In the genomic region with DNA sequence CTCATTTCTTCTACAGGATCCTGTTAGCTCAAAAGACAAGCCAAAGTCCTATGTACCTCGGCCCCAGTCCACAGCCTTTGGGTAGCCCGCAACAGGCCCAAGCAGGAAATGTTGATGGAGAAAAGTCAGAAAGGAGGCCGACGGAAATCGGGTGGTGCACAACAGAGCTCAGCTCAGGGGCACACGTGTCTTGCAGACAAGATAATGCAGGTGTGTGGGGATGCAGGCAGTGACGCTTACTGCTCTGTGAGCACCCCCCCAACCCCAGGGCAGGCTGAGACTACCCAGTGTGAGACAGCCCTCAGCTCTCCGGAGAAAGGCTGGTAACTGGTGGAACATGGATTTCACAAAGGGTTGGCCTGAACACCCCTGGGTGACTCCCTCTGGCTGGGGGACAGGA, we compare ENCODE assay signal across 22 cellular contexts. TPM values are rescaled to one million over a fixed set of nuclear protein-coding genes. Genes with fewer than 3 reads are reported as not detected.
"Had no signal": no experiment of that assay in that cellular context is flagged by ENCODE, and none has a peak within 500 bp of the region (broad histone marks: within the 10 kb centered on the region; RNA-seq: fewer than 3 reads in every experiment).

No MANE protein-coding gene starts in this region.

- H3K9ac ChIP-seq: parathyroid adenoma had no signal

- H3K4me3 Mint-ChIP-seq: naive thymus-derived CD4-positive, alpha-beta T cell; nephron progenitor cell had no signal

- H3K36me3 ChIP-seq: prostate gland, thoracic aorta, transverse colon had no signal

- H3K27ac ChIP-seq: coronary artery, heart left ventricle, parathyroid adenoma, prostate gland, spleen, stomach, thoracic aorta, transverse colon had no signal

- H3K27ac Mint-ChIP-seq: naive thymus-derived CD4-positive, alpha-beta T cell; nephron progenitor cell had no signal

- H3K9me3 ChIP-seq: heart left ventricle, prostate gland, spleen, stomach, thoracic aorta, transverse colon had no signal

- H2AFZ ChIP-seq: parathyroid adenoma had no signal

- H3K79me2 ChIP-seq: parathyroid adenoma had no signal

- H3K4me1 ChIP-seq: parathyroid adenoma, prostate gland had no signal

- DNase-seq: dorsolateral prefrontal cortex; effector CD8-positive, alpha-beta T cell; foreskin melanocyte; heart left ventricle; hippocampal formation; kidney glomerular epithelial cell; naive thymus-derived CD4-positive, alpha-beta T cell; nephron progenitor cell; spleen; stimulated activated CD4-positive, alpha-beta T cell treated with anti-CD3 and anti-CD28 coated beads, Interleukin-15, amount 100 ng/mL, for 24 hours; stimulated activated CD4-positive, alpha-beta T cell treated with anti-CD3 and anti-CD28 coated beads, Interleukin-1b, Interleukin-23, amount 100 ng/mL, for 48 hours; stimulated activated CD4-positive, alpha-beta T cell treated with anti-CD3 and anti-CD28 coated beads, Interleukin-4, amount 100 ng/mL, for 24 hours; stimulated activated naive CD4-positive, alpha-beta T cell; stomach; substantia nigra; transverse colon had no signal

- ATAC-seq: heart left ventricle; naive thymus-derived CD4-positive, alpha-beta T cell; sciatic nerve had no signal

- H3K9me3 Mint-ChIP-seq: naive thymus-derived CD4-positive, alpha-beta T cell; nephron progenitor cell had no signal

- H3K4me3 ChIP-seq: coronary artery, dorsolateral prefrontal cortex, heart left ventricle, prostate gland, spleen, stomach, thoracic aorta, transverse colon had no signal

RNA-seq across cellular contexts. Expression of gene PDE2A, which starts 4.3 kb away (rescaled TPM):
- total RNA-seq: chondrocyte had no signal
- polyA plus RNA-seq: naive thymus-derived CD4-positive, alpha-beta T cell had no signal
